ENCODE assay signal across 8 cellular contexts in genomic region chr15:63487076-63487757, GRCh38. TPM values are rescaled to one million over a fixed set of nuclear protein-coding genes. Genes with fewer than 3 reads are reported as not detected.
DNase-seq lines count a peak whose midpoint lies in the region; ATAC-seq and TF ChIP-seq lines count a peak whose summit lies in the region.

No MANE protein-coding gene starts in this region.

- H3K27ac ChIP-seq in PC-3 (ENCODE audit: low read length): no peak overlapping the region
- peak overlapping the region; percentile 56 for H3K27ac ChIP-seq in epithelial cell of prostate

- H3K4me1 Mint-ChIP-seq in natural killer cell: peaks cover 17 to 23% of the 10 kb centered on the region in 2 donors

- no peaks in the 10 kb centered on the region for H3K27me3 Mint-ChIP-seq in natural killer cell (ENCODE audit: low read depth in 2 of 2)

- peak overlapping the region; percentile 62 for H2AFZ ChIP-seq in PC-3 (ENCODE audit: low read length)

- no peaks in the 10 kb centered on the region for H4K20me1 ChIP-seq in PC-3 (ENCODE audit: low read length)

- peak overlapping the region; percentile 72 for H3K4me3 Mint-ChIP-seq in natural killer cell

- no peaks in the 10 kb centered on the region for H3F3A ChIP-seq in PC-3 (ENCODE audit: low read length, unreplicated experiment)

- peak overlapping the region; percentile 67; the same call in 1 of the 2 replicates for H3K4me2 ChIP-seq in PC-3 (ENCODE audit: low read length)

- no peaks in the 10 kb centered on the region for H3K9me2 ChIP-seq in PC-3 (replicated peaks; ENCODE audit: low read length)

- no peaks in the 10 kb centered on the region for H3K27me3 ChIP-seq in PC-3 (ENCODE audit: low read length)

- no peak overlapping the region for H3K9ac ChIP-seq in PC-3 (ENCODE audit: low read length)

- no peaks in the 10 kb centered on the region for H3K36me3 ChIP-seq in PC-3 (ENCODE audit: low read depth, low read length)

- H3K36me3 Mint-ChIP-seq in natural killer cell: no peaks in the 10 kb centered on the region

- peaks cover 15% of the 10 kb centered on the region for H3K4me1 ChIP-seq in PC-3 (ENCODE audit: insufficient read depth, low read length)

- peak overlapping the region in 1 of 2 donors; percentile 75 for H3K27ac Mint-ChIP-seq in natural killer cell

- TF ChIP-seq CTCF in PC-3 (conservative IDR thresholded peaks at IDR 0.05; ENCODE audit: low read depth, low read length) (peak; percentile 86), natural killer cell (IDR thresholded peaks at IDR 0.05) (peak; percentile 96)

- intact Hi-C loops in PC-3 (cut with micrococcal nuclease) (no loop called here), natural killer cell (cut with micrococcal nuclease) (loop anchor here (1.0 to 5.0 kb wide), 2 partner anchors 18 to 35 kb away; no protein-coding TSS in a partner anchor)

- DNase-seq in NK-92 treated with Interleukin-12 subunit alpha and Interleukin-12 subunit beta, amount 100 ng/mL, for 24 hours (lab: John Stamatoyannopoulos, UW): peak; percentile 78
- DNase-seq in NK-92 (lab: John Stamatoyannopoulos, UW; ENCODE audit: unreplicated experiment): no peak
- DNase-seq in PC-3: peak; percentile 79
- peak; percentile 85 for DNase-seq in activated T-cell treated with anti-CD3 and anti-CD28 coated beads for 48 hours (ENCODE audit: low read depth)
- DNase-seq in epithelial cell of prostate (ENCODE audit: low read depth, low spot score): no peak
- peak; percentile 88 for DNase-seq in natural killer cell
- peak; percentile 83 for DNase-seq in stimulated activated naive CD4-positive, alpha-beta T cell treated with Interleukin-2 at 50 U/mL for 16 hours (lab: John Stamatoyannopoulos, UW)

- H3K9me3 ChIP-seq in PC-3 (ENCODE audit: low read length): no peaks in the 10 kb centered on the region

- H3K4me3 ChIP-seq in PC-3 (ENCODE audit: low read length): no peak overlapping the region; the same call in 1 of the 2 replicates

- POLR2A ChIA-PET in PC-3 (lab: Charles Lee; ENCODE audit: unreplicated experiment): interaction anchor here (1.0 kb wide), 1 partner anchor 10 kb away, joined by 4 read pairs; no protein-coding TSS in a partner anchor

- H3K79me2 ChIP-seq in PC-3 (ENCODE audit: low read length): no peaks in the 10 kb centered on the region

- H3K9me3 Mint-ChIP-seq in natural killer cell: no peaks in the 10 kb centered on the region

- CTCF ChIA-PET in PC-3 (lab: Charles Lee): interaction anchor here (1.7 kb wide), 1 partner anchor 9 kb away, joined by 5 read pairs; no protein-coding TSS in a partner anchor

- BruUV-seq in PC-3 (replicated peaks; lab: Mats Ljungman, UMichigan): no TSS peak

- ATAC-seq in HG03196 (IDR thresholded peaks at IDR 0.05; ENCODE audit: unreplicated experiment): peak; percentile 42
- peak; percentile 85 for ATAC-seq in PC-3
- peak; percentile 96 to 100 (median 99) for ATAC-seq in natural killer cell

RNA-seq across cellular contexts. Expression of gene USP3, which starts 17.2 kb away (rescaled TPM):
- 26.9 and 27.3 TPM in 2 replicates for total RNA-seq in PC-3 (2014; rRNA removed)
- total RNA-seq in natural killer cell: 100 to 1,000 TPM; 163 to 187 (median 169) TPM

Comparison
In these comparisons a context has a peak if more than half of its experiments do, and no peak if none do; other contexts are left out.
1. DNase-seq: peak in NK-92 treated with Interleukin-12 subunit alpha and Interleukin-12 subunit beta, amount 100 ng/mL, for 24 hours (single experiment), PC-3 (single experiment), activated T-cell treated with anti-CD3 and anti-CD28 coated beads for 48 hours (single experiment), natural killer cell (single experiment) and stimulated activated naive CD4-positive, alpha-beta T cell treated with Interleukin-2 at 50 U/mL for 16 hours (single experiment); none in NK-92 (single experiment) and epithelial cell of prostate (single experiment).
2. ATAC-seq: peak in every context shown above with its lines; median percentile 99 in natural killer cell; 85 in PC-3; 42 in HG03196.